Comparison of ENCODE assay signal across 22 cellular contexts in genomic region chr6:11952291-11952690, GRCh38.
"Had no signal": no experiment of that assay in that cellular context is flagged by ENCODE, and none has a peak within 500 bp of the region (broad histone marks: within the 10 kb centered on the region; RNA-seq: fewer than 3 reads in every experiment).

No MANE protein-coding gene starts in this region.

- H3K36me3 Mint-ChIP-seq: memory B cell; natural killer cell treated with Interleukin-12 subunit alpha and Interleukin-12 subunit beta and Interleukin-15 and Interleukin-18, amount 100 ng/mL, for 72 hours; neural progenitor cell; stimulated activated effector memory CD8-positive, alpha-beta T cell treated with anti-CD3 and anti-CD28 coated beads, Interleukin-12 subunit alpha, Interleukin-12 subunit beta, amount 100 ng/mL, for 72 hours had no signal

- H3K4me1 ChIP-seq: left ventricle myocardium inferior, lower lobe of right lung, neural progenitor cell, parathyroid adenoma, prostate gland, tibial artery, uterus had no signal

- H2AFZ ChIP-seq: hepatocyte, neural progenitor cell, parathyroid adenoma had no signal

- H3K9me3 Mint-ChIP-seq: natural killer cell treated with Interleukin-12 subunit alpha and Interleukin-12 subunit beta and Interleukin-15 and Interleukin-18, amount 100 ng/mL, for 72 hours; neural progenitor cell; stimulated activated effector memory CD8-positive, alpha-beta T cell treated with anti-CD3 and anti-CD28 coated beads, Interleukin-12 subunit alpha, Interleukin-12 subunit beta, amount 100 ng/mL, for 72 hours had no signal

- H3K27ac ChIP-seq: hepatocyte, left ventricle myocardium inferior, lower lobe of right lung, neural progenitor cell, parathyroid adenoma, prostate gland, right lobe of liver, tibial artery, upper lobe of left lung, uterus had no signal

- H3K4me3 Mint-ChIP-seq: memory B cell; natural killer cell treated with Interleukin-12 subunit alpha and Interleukin-12 subunit beta and Interleukin-15 and Interleukin-18, amount 100 ng/mL, for 72 hours; neural progenitor cell; stimulated activated effector memory CD8-positive, alpha-beta T cell treated with anti-CD3 and anti-CD28 coated beads, Interleukin-12 subunit alpha, Interleukin-12 subunit beta, amount 100 ng/mL, for 72 hours had no signal

- H3K4me3 ChIP-seq: hepatocyte, left ventricle myocardium inferior, lower lobe of right lung, neural progenitor cell, prostate gland, right lobe of liver, tibial artery, upper lobe of left lung, uterus had no signal

- H3K27me3 ChIP-seq: hepatocyte, neural progenitor cell, right lobe of liver, tibial artery, upper lobe of left lung, uterus had no signal

- H3K9ac ChIP-seq: neural progenitor cell, parathyroid adenoma had no signal

- H3K36me3 ChIP-seq: left ventricle myocardium inferior, lower lobe of right lung, neural progenitor cell, prostate gland, right lobe of liver, tibial artery, upper lobe of left lung, uterus had no signal

- DNase-seq: dermis blood vessel endothelial cell; foreskin fibroblast; kidney; left cardiac atrium; left ventricle myocardium inferior; lower lobe of right lung; midbrain; nucleus accumbens; right lobe of liver; stimulated activated CD4-positive, alpha-beta T cell treated with anti-CD3 and anti-CD28 coated beads, Interleukin-4, amount 100 ng/mL, for 1 hour; stimulated activated CD8-positive, alpha-beta memory T cell treated with anti-CD3 and anti-CD28 coated beads, Interleukin-4, amount 100 ng/mL, for 48 hours; stimulated activated naive CD8-positive, alpha-beta T cell treated with anti-CD3 and anti-CD28 coated beads, Interleukin-15, Interleukin-2, amounts not matched to agents 100 U/mL and 50 U/mL, for 24 hours; tibial artery; upper lobe of left lung; uterus had no signal

- H3K4me1 Mint-ChIP-seq: memory B cell; stimulated activated effector memory CD8-positive, alpha-beta T cell treated with anti-CD3 and anti-CD28 coated beads, Interleukin-12 subunit alpha, Interleukin-12 subunit beta, amount 100 ng/mL, for 72 hours had no signal

- H3K9me3 ChIP-seq: lower lobe of right lung, prostate gland, right lobe of liver, tibial artery, uterus had no signal

- H3K4me2 ChIP-seq: hepatocyte, neural progenitor cell had no signal

- H3K27ac Mint-ChIP-seq: memory B cell; natural killer cell treated with Interleukin-12 subunit alpha and Interleukin-12 subunit beta and Interleukin-15 and Interleukin-18, amount 100 ng/mL, for 72 hours; neural progenitor cell; stimulated activated effector memory CD8-positive, alpha-beta T cell treated with anti-CD3 and anti-CD28 coated beads, Interleukin-12 subunit alpha, Interleukin-12 subunit beta, amount 100 ng/mL, for 72 hours had no signal

- H3K79me2 ChIP-seq: hepatocyte, parathyroid adenoma had no signal
